Comparison of ENCODE assay signal across 9 cellular contexts in the genomic region with DNA sequence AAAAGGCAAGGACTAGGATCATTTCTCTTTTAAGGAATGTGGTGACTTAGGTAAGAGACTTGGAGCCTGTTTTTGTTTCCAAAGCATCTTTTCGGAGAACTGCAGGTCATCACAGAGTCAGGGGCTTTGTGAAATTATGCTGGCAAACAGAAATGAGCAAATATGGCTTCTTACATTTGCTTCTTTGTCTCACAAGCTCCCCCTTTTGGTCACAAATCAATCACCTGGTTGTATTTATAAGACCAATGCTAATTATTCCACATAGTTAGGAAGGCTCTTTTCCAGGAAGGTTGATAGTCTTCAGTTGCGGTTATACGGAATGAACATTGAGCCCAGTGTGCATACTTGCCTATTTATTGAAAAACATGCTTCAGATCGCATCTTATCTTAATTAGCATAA. TPM values are rescaled to one million over a fixed set of nuclear protein-coding genes. Genes with fewer than 3 reads are reported as not detected.
DNase-seq lines count a peak whose midpoint lies in the region; ATAC-seq, FAIRE-seq and TF ChIP-seq lines count a peak whose summit lies in the region.
"Had no signal": no experiment of that assay in that cellular context is flagged by ENCODE, and none has a peak within 500 bp of the region (broad histone marks: within the 10 kb centered on the region; RNA-seq: fewer than 3 reads in every experiment).

No MANE protein-coding gene starts in this region.

- H3K9ac ChIP-seq in keratinocyte (ENCODE audit: control insufficient read depth, extremely low read depth, insufficient read depth, low read length), result no peak overlapping the region

- H3K4me1 Mint-ChIP-seq in immature natural killer cell, result no peaks in the 10 kb centered on the region
- H3K4me1 Mint-ChIP-seq: activated naive CD8-positive, alpha-beta T cell treated with anti-CD3 and anti-CD28 coated beads for 36 hours had no signal

- no peak overlapping the region for H3K4me2 ChIP-seq in keratinocyte (ENCODE audit: control insufficient read depth, extremely low read depth, insufficient read depth, low read depth, low read length)

- H3K79me2 ChIP-seq in keratinocyte (ENCODE audit: control insufficient read depth, insufficient read depth, low read length), result no peaks in the 10 kb centered on the region

- TF ChIP-seq CTCF in D721Med (IDR thresholded peaks at IDR 0.05; ENCODE audit: insufficient read depth, missing control alignments), result peak; percentile 39
- peak in 2 of 3 experiments; percentile 50 to 52 for TF ChIP-seq CTCF in keratinocyte (optimal IDR thresholded peaks at IDR 0.05 in 1 of 3, IDR thresholded peaks at IDR 0.05 in 1 of 3, conservative IDR thresholded peaks at IDR 0.05 in 1 of 3; ENCODE audit: extremely low read depth in 1 of 3, insufficient read depth in 2 of 3, low read length in 3 of 3)

- no peak overlapping the region for H3K4me3 ChIP-seq in keratinocyte (ENCODE audit: control insufficient read depth in 2 of 3, extremely low read depth in 1 of 3, insufficient read depth in 2 of 3, low read depth in 1 of 3, low read length in 3 of 3)

- no peaks in the 10 kb centered on the region for H3K4me1 ChIP-seq in keratinocyte (ENCODE audit: control insufficient read depth, extremely low read depth, insufficient read depth, low read length)

- H3K27ac Mint-ChIP-seq in immature natural killer cell, result no peak overlapping the region
- H3K27ac Mint-ChIP-seq: activated naive CD8-positive, alpha-beta T cell treated with anti-CD3 and anti-CD28 coated beads for 36 hours had no signal

- no peaks in the 10 kb centered on the region for H3K27me3 ChIP-seq in keratinocyte (ENCODE audit: control insufficient read depth, extremely low read depth, insufficient read depth, low read length)

- H3K4me3 Mint-ChIP-seq in immature natural killer cell, result no peak overlapping the region
- H3K4me3 Mint-ChIP-seq: activated naive CD8-positive, alpha-beta T cell treated with anti-CD3 and anti-CD28 coated beads for 36 hours had no signal

- no peaks in the 10 kb centered on the region for H4K20me1 ChIP-seq in keratinocyte (ENCODE audit: control insufficient read depth, extremely low read depth, insufficient read depth, low read length)

- peak; percentile 74 for ATAC-seq in HG03354 (IDR thresholded peaks at IDR 0.05; ENCODE audit: poor library complexity, severe bottlenecking, unreplicated experiment)
- ATAC-seq in SK-N-SH treated with all-trans-retinoic acid at 6 μM for 48 hours, result peak; percentile 82
- ATAC-seq in HG03039 (IDR thresholded peaks at IDR 0.05; ENCODE audit: unreplicated experiment), result no peak

- FAIRE-seq in D721Med (lab: Jason Lieb, UNC) (no peak), keratinocyte (lab: Jason Lieb, UNC) (peak; percentile 20)

- no peak overlapping the region for H3K27ac ChIP-seq in keratinocyte (ENCODE audit: control insufficient read depth, insufficient read depth, low read length)

- H2AFZ ChIP-seq in keratinocyte (ENCODE audit: control insufficient read depth, low read length), result peak overlapping the region; percentile 39

- H3K36me3 Mint-ChIP-seq in immature natural killer cell, result no peaks in the 10 kb centered on the region
- H3K36me3 Mint-ChIP-seq: activated naive CD8-positive, alpha-beta T cell treated with anti-CD3 and anti-CD28 coated beads for 36 hours had no signal

- no peaks in the 10 kb centered on the region for H3K36me3 ChIP-seq in keratinocyte (ENCODE audit: control insufficient read depth in 2 of 2, extremely low read depth in 1 of 2, insufficient read depth in 2 of 2, low read length in 2 of 2)

- dilution Hi-C loops in keratinocyte (cut with MboI; ENCODE audit: extremely low pct_ligation_motif_present, low sequenced_read_pairs), result no loop called here

- no peaks in the 10 kb centered on the region for H3K9me1 ChIP-seq in keratinocyte (ENCODE audit: control insufficient read depth, extremely low read depth, insufficient read depth, low read length)

- H3K9me3 Mint-ChIP-seq in immature natural killer cell, result no peaks in the 10 kb centered on the region
- H3K9me3 Mint-ChIP-seq: activated naive CD8-positive, alpha-beta T cell treated with anti-CD3 and anti-CD28 coated beads for 36 hours had no signal

- peaks cover 5 to 24% (median 5%) of the 10 kb centered on the region in 3 donors for H3K27me3 Mint-ChIP-seq in immature natural killer cell (ENCODE audit: low read depth in 3 of 3)

- H3K9me3 ChIP-seq in keratinocyte (ENCODE audit: control insufficient read depth, low read depth, low read length), result no peaks in the 10 kb centered on the region

- DNase-seq in D721Med (ENCODE audit: insufficient read length, low spot score) (no peak), keratinocyte (ENCODE audit: low read depth, low spot score) (no peak), immature natural killer cell (no peak), GM19240 (ENCODE audit: insufficient read length, low spot score) (no peak)
- DNase-seq in activated CD4-positive, alpha-beta T cell treated with anti-CD3 and anti-CD28 coated beads, Interleukin-2, amount 50 U/mL, for 1 hour, result no peak
- DNase-seq: activated naive CD8-positive, alpha-beta T cell treated with anti-CD3 and anti-CD28 coated beads for 36 hours had no signal

TF ChIP-seq in SK-N-SH treated with all-trans-retinoic acid at 6 μM for 48 hours, 23 proteins besides CTCF, POLR2A, EP300 and RAD21 (continues in another document):
- TF ChIP-seq ESRRG (CRISPR knock-in tag; IDR thresholded peaks at IDR 0.05) (no peak), ZNF565 (CRISPR knock-in tag; conservative IDR thresholded peaks at IDR 0.05; ENCODE audit: low read depth) (no peak), ISL1 (CRISPR knock-in tag; IDR thresholded peaks at IDR 0.05) (no peak), ZFP30 (CRISPR knock-in tag; IDR thresholded peaks at IDR 0.05) (no peak), ZC3H10 (CRISPR knock-in tag; IDR thresholded peaks at IDR 0.05) (no peak), RARB (CRISPR knock-in tag; IDR thresholded peaks at IDR 0.05) (no peak), TOX (CRISPR knock-in tag; IDR thresholded peaks at IDR 0.05; ENCODE audit: borderline replicate concordance) (no peak), BACH2 (CRISPR knock-in tag; IDR thresholded peaks at IDR 0.05; ENCODE audit: borderline replicate concordance) (no peak), ZFP3 (CRISPR knock-in tag; IDR thresholded peaks at IDR 0.05) (no peak), TCF4 (CRISPR knock-in tag; IDR thresholded peaks at IDR 0.05; ENCODE audit: borderline replicate concordance) (no peak), SNAI2 (CRISPR knock-in tag; IDR thresholded peaks at IDR 0.05) (no peak)
- TF ChIP-seq, protein P1, sequence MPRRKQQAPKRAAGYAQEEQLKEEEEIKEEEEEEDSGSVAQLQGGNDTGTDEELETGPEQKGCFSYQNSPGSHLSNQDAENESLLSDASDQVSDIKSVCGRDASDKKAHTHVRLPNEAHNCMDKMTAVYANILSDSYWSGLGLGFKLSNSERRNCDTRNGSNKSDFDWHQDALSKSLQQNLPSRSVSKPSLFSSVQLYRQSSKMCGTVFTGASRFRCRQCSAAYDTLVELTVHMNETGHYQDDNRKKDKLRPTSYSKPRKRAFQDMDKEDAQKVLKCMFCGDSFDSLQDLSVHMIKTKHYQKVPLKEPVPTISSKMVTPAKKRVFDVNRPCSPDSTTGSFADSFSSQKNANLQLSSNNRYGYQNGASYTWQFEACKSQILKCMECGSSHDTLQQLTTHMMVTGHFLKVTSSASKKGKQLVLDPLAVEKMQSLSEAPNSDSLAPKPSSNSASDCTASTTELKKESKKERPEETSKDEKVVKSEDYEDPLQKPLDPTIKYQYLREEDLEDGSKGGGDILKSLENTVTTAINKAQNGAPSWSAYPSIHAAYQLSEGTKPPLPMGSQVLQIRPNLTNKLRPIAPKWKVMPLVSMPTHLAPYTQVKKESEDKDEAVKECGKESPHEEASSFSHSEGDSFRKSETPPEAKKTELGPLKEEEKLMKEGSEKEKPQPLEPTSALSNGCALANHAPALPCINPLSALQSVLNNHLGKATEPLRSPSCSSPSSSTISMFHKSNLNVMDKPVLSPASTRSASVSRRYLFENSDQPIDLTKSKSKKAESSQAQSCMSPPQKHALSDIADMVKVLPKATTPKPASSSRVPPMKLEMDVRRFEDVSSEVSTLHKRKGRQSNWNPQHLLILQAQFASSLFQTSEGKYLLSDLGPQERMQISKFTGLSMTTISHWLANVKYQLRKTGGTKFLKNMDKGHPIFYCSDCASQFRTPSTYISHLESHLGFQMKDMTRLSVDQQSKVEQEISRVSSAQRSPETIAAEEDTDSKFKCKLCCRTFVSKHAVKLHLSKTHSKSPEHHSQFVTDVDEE (CRISPR knock-in tag; IDR thresholded peaks at IDR 0.05), result no peak
- TF ChIP-seq, protein P2, sequence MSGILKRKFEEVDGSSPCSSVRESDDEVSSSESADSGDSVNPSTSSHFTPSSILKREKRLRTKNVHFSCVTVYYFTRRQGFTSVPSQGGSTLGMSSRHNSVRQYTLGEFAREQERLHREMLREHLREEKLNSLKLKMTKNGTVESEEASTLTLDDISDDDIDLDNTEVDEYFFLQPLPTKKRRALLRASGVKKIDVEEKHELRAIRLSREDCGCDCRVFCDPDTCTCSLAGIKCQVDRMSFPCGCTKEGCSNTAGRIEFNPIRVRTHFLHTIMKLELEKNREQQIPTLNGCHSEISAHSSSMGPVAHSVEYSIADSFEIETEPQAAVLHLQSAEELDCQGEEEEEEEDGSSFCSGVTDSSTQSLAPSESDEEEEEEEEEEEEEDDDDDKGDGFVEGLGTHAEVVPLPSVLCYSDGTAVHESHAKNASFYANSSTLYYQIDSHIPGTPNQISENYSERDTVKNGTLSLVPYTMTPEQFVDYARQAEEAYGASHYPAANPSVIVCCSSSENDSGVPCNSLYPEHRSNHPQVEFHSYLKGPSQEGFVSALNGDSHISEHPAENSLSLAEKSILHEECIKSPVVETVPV (CRISPR knock-in tag; IDR thresholded peaks at IDR 0.05), result no peak

RNA-seq across cellular contexts. Expression of gene CEP126, which starts 34.6 kb away (rescaled TPM):
- 1.2 to 3.4 TPM (median 2.5 TPM) in 3 replicates for polyA plus RNA-seq in keratinocyte
- 1.00 TPM for polyA plus RNA-seq in keratinocyte (2011; ENCODE audit: low read depth)
- 0.86 and 2.2 TPM in 2 replicates for polyA plus RNA-seq in keratinocyte (2011; cell fraction: cytosol; rRNA removed)
- 3.3 and 4.9 TPM in 2 replicates for polyA plus RNA-seq in keratinocyte (2011; cell fraction: nucleus; rRNA removed)
- polyA plus RNA-seq in keratinocyte (2012; ENCODE audit: low replicate concordance), result 1.00 and 1.1 TPM in 2 replicates
- polyA minus RNA-seq in keratinocyte, result 0.79 to 3.5 TPM (median 1.2 TPM) in 3 replicates
- polyA minus RNA-seq in keratinocyte (2011; cell fraction: cytosol; rRNA and poly(A)+ RNA removed), result 1.9 TPM
- polyA minus RNA-seq in keratinocyte (2011; cell fraction: nucleus; rRNA and poly(A)+ RNA removed), result 1.6 and 3.2 TPM in 2 replicates
- polyA plus RNA-seq in immature natural killer cell, result 1 to 10 TPM in 1 of 3 donors, under 1 TPM in 2; 0.62 to 4.2 (median 0.75) TPM

RNA-seq across cellular contexts. Expression of gene ANGPTL5, which starts 36.1 kb away (rescaled TPM):
- polyA plus RNA-seq in keratinocyte, result 0.03 TPM in 1 of 3 replicates, not detected in the others
- not detected for polyA plus RNA-seq in keratinocyte (2011; ENCODE audit: low read depth)
- polyA plus RNA-seq in keratinocyte (2011; cell fraction: cytosol; rRNA removed), result not detected in 2 replicates
- polyA plus RNA-seq in keratinocyte (2011; cell fraction: nucleus; rRNA removed), result not detected in 2 replicates
- polyA plus RNA-seq in keratinocyte (2012; ENCODE audit: low replicate concordance), result not detected in 2 replicates
- polyA minus RNA-seq in keratinocyte, result not detected in 3 replicates
- not detected for polyA minus RNA-seq in keratinocyte (2011; cell fraction: cytosol; rRNA and poly(A)+ RNA removed)
- not detected in 2 replicates for polyA minus RNA-seq in keratinocyte (2011; cell fraction: nucleus; rRNA and poly(A)+ RNA removed)
- polyA plus RNA-seq in immature natural killer cell, result not detected
